In genomic region chr12:27163048-27163715, GRCh38 we compare ENCODE assay signal across 17 cellular contexts.
DNase-seq lines count a peak whose midpoint lies in the region; ATAC-seq and TF ChIP-seq lines count a peak whose summit lies in the region.
"Had no signal": no experiment of that assay in that cellular context is flagged by ENCODE, and none has a peak within 500 bp of the region (broad histone marks: within the 10 kb centered on the region; RNA-seq: fewer than 3 reads in every experiment).

No MANE protein-coding gene starts in this region.

- no peak overlapping the region for H3K9ac ChIP-seq in MM.1S (ENCODE audit: low read length)

- H3K4me3 ChIP-seq in MM.1S (ENCODE audit: low read length) = no peak overlapping the region
- H3K4me3 ChIP-seq in cardiac fibroblast (replicated peaks in 1 of 2; ENCODE audit: low read depth in 2 of 2, low read length in 2 of 2) = no peak overlapping the region
- H3K4me3 ChIP-seq in osteoblast (ENCODE audit: insufficient read depth, low read length) = no peak overlapping the region
- H3K4me3 ChIP-seq in gastroesophageal sphincter = no peak overlapping the region

- 0 out of 2 replicates have a peak overlapping the region, but pooled peaks have one; percentile 11 for H2AFZ ChIP-seq in MM.1S (ENCODE audit: low read length)
- H2AFZ ChIP-seq in osteoblast (ENCODE audit: low read length) = no peak overlapping the region

- DNase-seq in EL (peak; percentile 57), MM.1S (no peak), cardiac fibroblast (ENCODE audit: low read depth in 2 of 2) (peak; percentile 13 to 76), osteoblast (ENCODE audit: insufficient read length, low spot score, missing footprints) (peak; percentile 85), dedifferentiated amniotic fluid mesenchymal stem cell (ENCODE audit: extremely low spot score) (no peak), endothelial cell (ENCODE audit: low spot score) (no peak), NOMO-1 (lab: John Stamatoyannopoulos, UW; ENCODE audit: unreplicated experiment in 2 of 2) (no peak)
- DNase-seq: activated CD4-positive, CD25-positive, alpha-beta regulatory T cell treated with anti-CD3 and anti-CD28 coated beads, Interleukin-2, amount 50 U/mL, for 72 hours; CD4-positive, alpha-beta memory T cell; effector CD4-positive, alpha-beta T cell; glutamatergic neuron; NCI-H2029 treated with DMSO at 0.1 percent for 48 hours; stimulated activated naive CD8-positive, alpha-beta T cell treated with anti-CD3 and anti-CD28 coated beads, Interleukin-15, amount 100 ng/mL, for 72 hours had no signal

- 67 to 82% methylated on average over 2 to 3 of the region's 3 CpGs for WGBS in gastroesophageal sphincter (ENCODE audit: low coverage in 1 of 2), 2 donors

- no peaks in the 10 kb centered on the region for H3K9me2 ChIP-seq in MM.1S (replicated peaks; ENCODE audit: insufficient read depth, low read length)

- H3K27me3 Mint-ChIP-seq in endothelial cell (ENCODE audit: unreplicated experiment) = no peaks in the 10 kb centered on the region
- H3K27me3 Mint-ChIP-seq: CD4-positive, alpha-beta memory T cell; IgD-negative memory B cell; stimulated activated naive CD8-positive, alpha-beta T cell treated with anti-CD3 and anti-CD28 coated beads, Interleukin-15, amount 100 ng/mL, for 72 hours had no signal

- no peaks in the 10 kb centered on the region for H3K9me3 ChIP-seq in MM.1S (replicated peaks; ENCODE audit: insufficient read depth, low read length)
- no peaks in the 10 kb centered on the region for H3K9me3 ChIP-seq in osteoblast (ENCODE audit: low read depth, low read length)
- no peaks in the 10 kb centered on the region for H3K9me3 ChIP-seq in gastroesophageal sphincter

- peaks cover 19% of the 10 kb centered on the region for H3F3A ChIP-seq in MM.1S (ENCODE audit: insufficient read depth, low read length)

- H3K4me2 ChIP-seq in MM.1S (ENCODE audit: low read depth, low read length) (no peak overlapping the region), osteoblast (ENCODE audit: insufficient read depth, low read length) (no peak overlapping the region)

- TF ChIP-seq EP300 in gastroesophageal sphincter (IDR thresholded peaks at IDR 0.05) = no peak

- ATAC-seq in gastroesophageal sphincter = no peak
- ATAC-seq: left lobe of liver; natural killer cell treated with Interleukin-12 subunit alpha and Interleukin-12 subunit beta and Interleukin-15 and Interleukin-18, amount 100 ng/mL, for 72 hours; stimulated activated naive CD8-positive, alpha-beta T cell treated with anti-CD3 and anti-CD28 coated beads, Interleukin-15, amount 100 ng/mL, for 72 hours had no signal

- H3K27me3 ChIP-seq in MM.1S (replicated peaks; ENCODE audit: insufficient read depth, low read length) (no peaks in the 10 kb centered on the region), osteoblast (ENCODE audit: insufficient read depth, low read length) (no peaks in the 10 kb centered on the region), gastroesophageal sphincter (no peaks in the 10 kb centered on the region)

- no peak overlapping the region for H3K4me3 Mint-ChIP-seq in endothelial cell (ENCODE audit: unreplicated experiment)
- H3K4me3 Mint-ChIP-seq: CD4-positive, alpha-beta memory T cell; natural killer cell treated with Interleukin-12 subunit alpha and Interleukin-12 subunit beta and Interleukin-15 and Interleukin-18, amount 100 ng/mL, for 72 hours; stimulated activated naive CD8-positive, alpha-beta T cell treated with anti-CD3 and anti-CD28 coated beads, Interleukin-15, amount 100 ng/mL, for 72 hours had no signal

- peak overlapping the region; percentile 95 for H3K27ac ChIP-seq in MM.1S (ENCODE audit: low read length)
- H3K27ac ChIP-seq in osteoblast (ENCODE audit: low read depth, low read length) = no peak overlapping the region
- H3K27ac ChIP-seq in gastroesophageal sphincter = no peak overlapping the region

- TF ChIP-seq POLR2A in gastroesophageal sphincter (IDR thresholded peaks at IDR 0.05) = no peak

- TF ChIP-seq CTCF in MM.1S (IDR thresholded peaks at IDR 0.05; ENCODE audit: low read length) (no peak), cardiac fibroblast (IDR thresholded peaks at IDR 0.05; ENCODE audit: low read depth, low read length) (no peak), osteoblast (IDR thresholded peaks at IDR 0.05; ENCODE audit: extremely low read depth, low read depth, low read length) (no peak), endothelial cell (IDR thresholded peaks at IDR 0.05; ENCODE audit: unreplicated experiment) (no peak), gastroesophageal sphincter (IDR thresholded peaks at IDR 0.05) (no peak)

- H3K9me3 Mint-ChIP-seq in endothelial cell (ENCODE audit: unreplicated experiment) = no peaks in the 10 kb centered on the region
- H3K9me3 Mint-ChIP-seq: natural killer cell treated with Interleukin-12 subunit alpha and Interleukin-12 subunit beta and Interleukin-15 and Interleukin-18, amount 100 ng/mL, for 72 hours had no signal

- H4K20me1 ChIP-seq in MM.1S (ENCODE audit: insufficient read depth, low read length) (no peaks in the 10 kb centered on the region), osteoblast (ENCODE audit: insufficient read depth, low read length) (no peaks in the 10 kb centered on the region)

- no peak overlapping the region for H3K27ac Mint-ChIP-seq in endothelial cell (ENCODE audit: unreplicated experiment)
- H3K27ac Mint-ChIP-seq: natural killer cell treated with Interleukin-12 subunit alpha and Interleukin-12 subunit beta and Interleukin-15 and Interleukin-18, amount 100 ng/mL, for 72 hours; stimulated activated naive CD8-positive, alpha-beta T cell treated with anti-CD3 and anti-CD28 coated beads, Interleukin-15, amount 100 ng/mL, for 72 hours had no signal

- H3K79me2 ChIP-seq in MM.1S (ENCODE audit: low read length) (no peaks in the 10 kb centered on the region), osteoblast (ENCODE audit: insufficient read depth, low read length) (no peaks in the 10 kb centered on the region)

- H3K36me3 ChIP-seq in MM.1S (replicated peaks; ENCODE audit: insufficient read depth, low read length) = no peaks in the 10 kb centered on the region
- H3K36me3 ChIP-seq in osteoblast (ENCODE audit: insufficient read depth, low read length) = no peaks in the 10 kb centered on the region
- H3K36me3 ChIP-seq in gastroesophageal sphincter = no peaks in the 10 kb centered on the region

- H3K4me1 Mint-ChIP-seq in endothelial cell (ENCODE audit: unreplicated experiment) = no peaks in the 10 kb centered on the region

- H3K36me3 Mint-ChIP-seq in endothelial cell (ENCODE audit: low read depth, unreplicated experiment) = no peaks in the 10 kb centered on the region
- H3K36me3 Mint-ChIP-seq: CD4-positive, alpha-beta memory T cell; natural killer cell treated with Interleukin-12 subunit alpha and Interleukin-12 subunit beta and Interleukin-15 and Interleukin-18, amount 100 ng/mL, for 72 hours had no signal

- H3K4me1 ChIP-seq in MM.1S (ENCODE audit: low read length) (peaks cover 35% of the 10 kb centered on the region), osteoblast (ENCODE audit: insufficient read depth, low read length) (peaks cover 7% of the 10 kb centered on the region), gastroesophageal sphincter (no peaks in the 10 kb centered on the region)

Comparison
In these comparisons a context has a peak if more than half of its experiments do, and no peak if none do; other contexts are left out.
1. DNase-seq: peak in EL (single experiment), cardiac fibroblast (2 of 2) and osteoblast (single experiment); none in MM.1S (single experiment), dedifferentiated amniotic fluid mesenchymal stem cell (single experiment), endothelial cell (single experiment) and NOMO-1 (0 of 2).